Comparison of ENCODE assay signal across 22 cellular contexts in the genomic region with DNA sequence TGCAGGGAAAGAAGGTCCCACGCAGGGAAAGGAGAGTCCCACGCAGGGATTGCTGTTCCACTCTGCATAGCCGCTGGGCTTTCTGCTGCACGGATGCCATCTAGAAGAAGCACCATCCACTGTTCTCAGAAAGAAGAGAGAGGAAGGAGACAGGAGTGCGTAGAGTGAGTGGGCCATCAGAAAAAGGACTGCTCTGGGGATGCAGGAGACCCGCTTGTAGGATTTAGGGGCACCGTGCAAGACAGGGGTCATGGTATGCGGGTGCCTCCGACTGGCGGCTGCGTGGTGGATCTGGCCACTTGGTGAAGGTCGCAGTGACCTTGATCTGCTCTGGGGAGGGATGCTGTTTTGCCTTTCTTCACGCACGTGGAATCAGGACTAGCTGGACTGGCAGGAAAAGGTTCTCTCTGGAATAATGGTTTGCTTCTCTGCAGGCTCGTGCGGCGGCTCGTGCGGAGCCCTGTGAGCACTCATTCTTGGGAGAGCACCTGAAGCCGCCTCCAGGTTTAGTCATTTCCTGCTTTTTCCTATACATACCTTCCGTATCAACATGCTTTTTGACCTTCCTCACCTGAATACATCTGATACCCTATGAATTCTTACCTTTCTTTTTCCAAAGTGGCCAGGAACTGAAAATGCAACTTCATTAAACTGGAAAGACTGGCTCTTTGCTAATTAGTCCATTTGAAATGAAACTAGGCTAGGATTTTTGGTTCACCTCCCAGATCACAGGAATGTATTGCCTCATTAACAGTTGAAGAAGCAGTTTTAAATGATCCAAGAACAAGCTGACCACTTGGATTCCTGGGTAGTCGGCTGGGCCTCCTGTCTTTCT.
DNase-seq lines count a peak whose midpoint lies in the region; ATAC-seq and TF ChIP-seq lines count a peak whose summit lies in the region.
"Had no signal": no experiment of that assay in that cellular context is flagged by ENCODE, and none has a peak within 500 bp of the region (broad histone marks: within the 10 kb centered on the region; RNA-seq: fewer than 3 reads in every experiment).

No MANE protein-coding gene starts in this region.

- H3K9ac ChIP-seq in endodermal cell (ENCODE audit: extremely low read depth, low read length, poor library complexity, severe bottlenecking) = no peak overlapping the region
- H3K9ac ChIP-seq: BLaER1 had no signal

- H3K4me1 ChIP-seq in cardiac muscle cell (ENCODE audit: low read depth) (peaks cover 64% of the 10 kb centered on the region), endodermal cell (ENCODE audit: control insufficient read depth, insufficient read depth, low read length) (peaks cover 9% of the 10 kb centered on the region)
- H3K4me1 ChIP-seq: A549 had no signal

- H3K27me3 Mint-ChIP-seq in endodermal cell (ENCODE audit: insufficient read depth) = peaks cover 11% of the 10 kb centered on the region
- peaks cover 12% of the 10 kb centered on the region for H3K27me3 Mint-ChIP-seq in mesothelial cell of epicardium (ENCODE audit: low read depth)

- H3K4me3 Mint-ChIP-seq in endodermal cell (no peak overlapping the region), mesothelial cell of epicardium (no peak overlapping the region)
- H3K4me3 Mint-ChIP-seq: activated naive CD8-positive, alpha-beta T cell treated with anti-CD3 and anti-CD28 coated beads, Interleukin-2, amount 10 ng/mL, durations not matched to agents 7 days and 5 days; activated T-helper 17 cell treated with anti-CD3 and anti-CD28 coated beads, Interleukin-2, amount 50 U/mL, for 72 hours; dendritic cell treated with granulocyte-macrophage colony-stimulating factor and Interleukin-4, amounts not matched to agents 40 ng/mL and 50 ng/mL, for 4 days; T-helper 2 cell treated with Interferon-gamma antibody and Interleukin-4, amounts not matched to agents 5 μg/mL and 100 μg/mL, for 36 hours had no signal

- intact Hi-C loops in Right ventricle myocardium inferior (cut with DNase I) = no loop called here

- H3K4me3 ChIP-seq in cardiac muscle cell = no peak overlapping the region
- no peak overlapping the region for H3K4me3 ChIP-seq in endodermal cell (ENCODE audit: low read length)
- H3K4me3 ChIP-seq: A549, BLaER1, SJSA1 had no signal

- 93 to 96% methylated on average over 18 to 22 of the region's 22 CpGs for WGBS in endodermal cell (ENCODE audit: insufficient coverage in 1 of 2, insufficient read length in 1 of 2), 2 experiments

- in situ Hi-C loops in KBM-7 (cut with MboI; ENCODE audit: low pct_unique_long_range_greater_than_20kb, low sequenced_read_pairs) = no loop called here

- H3K4me1 Mint-ChIP-seq in endodermal cell (peaks cover 18% of the 10 kb centered on the region), mesothelial cell of epicardium (peaks cover 17% of the 10 kb centered on the region)

- H3K9me3 Mint-ChIP-seq in endodermal cell (no peaks in the 10 kb centered on the region), mesothelial cell of epicardium (no peaks in the 10 kb centered on the region)
- H3K9me3 Mint-ChIP-seq: activated naive CD8-positive, alpha-beta T cell treated with anti-CD3 and anti-CD28 coated beads, Interleukin-2, amount 10 ng/mL, durations not matched to agents 7 days and 5 days; activated T-helper 17 cell treated with anti-CD3 and anti-CD28 coated beads, Interleukin-2, amount 50 U/mL, for 72 hours; dendritic cell treated with granulocyte-macrophage colony-stimulating factor and Interleukin-4, amounts not matched to agents 40 ng/mL and 50 ng/mL, for 4 days; T-helper 2 cell treated with Interferon-gamma antibody and Interleukin-4, amounts not matched to agents 5 μg/mL and 100 μg/mL, for 36 hours had no signal

- peaks cover 10% of the 10 kb centered on the region for H3K36me3 Mint-ChIP-seq in endodermal cell (ENCODE audit: low read depth)
- H3K36me3 Mint-ChIP-seq in mesothelial cell of epicardium = peaks cover 2% of the 10 kb centered on the region

- peak overlapping the region; percentile 65 for H3K27ac Mint-ChIP-seq in endodermal cell
- H3K27ac Mint-ChIP-seq in mesothelial cell of epicardium = peak overlapping the region; percentile 23
- H3K27ac Mint-ChIP-seq: activated naive CD8-positive, alpha-beta T cell treated with anti-CD3 and anti-CD28 coated beads, Interleukin-2, amount 10 ng/mL, durations not matched to agents 7 days and 5 days; activated T-helper 17 cell treated with anti-CD3 and anti-CD28 coated beads, Interleukin-2, amount 50 U/mL, for 72 hours; dendritic cell treated with granulocyte-macrophage colony-stimulating factor and Interleukin-4, amounts not matched to agents 40 ng/mL and 50 ng/mL, for 4 days; T-helper 2 cell treated with Interferon-gamma antibody and Interleukin-4, amounts not matched to agents 5 μg/mL and 100 μg/mL, for 36 hours had no signal

- ATAC-seq in Right ventricle myocardium inferior = no peak
- ATAC-seq: activated T-helper 17 cell treated with anti-CD3 and anti-CD28 coated beads, Interleukin-2, amount 50 U/mL, for 72 hours; PC-3 had no signal

- H3K36me3 ChIP-seq in cardiac muscle cell (no peaks in the 10 kb centered on the region), endodermal cell (ENCODE audit: control insufficient read depth, insufficient read depth, low read length) (no peaks in the 10 kb centered on the region)
- H3K36me3 ChIP-seq: BLaER1, SJSA1 had no signal

- DNase-seq in cardiac muscle cell (ENCODE audit: low read depth in 1 of 2, low spot score in 1 of 2) (no peak), Right ventricle myocardium inferior (ENCODE audit: missing footprints) (no peak), endodermal cell (peak; percentile 77), mesothelial cell of epicardium (ENCODE audit: low spot score in 2 of 2, unreplicated experiment in 2 of 2) (no peak), NCI-H2196 (lab: John Stamatoyannopoulos, UW; ENCODE audit: unreplicated experiment) (no peak), NCI-H1417 (lab: John Stamatoyannopoulos, UW) (no peak), KBM-7 (no peak), SKM-1 treated with dmso at 0.1 percent for 144 hours (lab: John Stamatoyannopoulos, UW; ENCODE audit: unreplicated experiment) (no peak)
- DNase-seq: activated CD4-positive, CD25-positive, alpha-beta regulatory T cell; activated naive CD8-positive, alpha-beta T cell treated with anti-CD3 and anti-CD28 coated beads, Interleukin-2, amount 10 ng/mL, durations not matched to agents 7 days and 5 days; MM.1S; NCI-H187; NCI-H226; occipital lobe; PC-3; stimulated activated CD4-positive, alpha-beta T cell treated with anti-CD3 and anti-CD28 coated beads, Interleukin-2, amount 100 ng/mL, for 48 hours had no signal

- H3K9me3 ChIP-seq in cardiac muscle cell (ENCODE audit: low read depth) = no peaks in the 10 kb centered on the region
- no peaks in the 10 kb centered on the region for H3K9me3 ChIP-seq in endodermal cell (ENCODE audit: control insufficient read depth, low read length)
- H3K9me3 ChIP-seq: A549, BLaER1, SJSA1 had no signal

- H3K27me3 ChIP-seq in cardiac muscle cell (no peaks in the 10 kb centered on the region), endodermal cell (ENCODE audit: control insufficient read depth, insufficient read depth, low read length, poor library complexity, severe bottlenecking) (no peaks in the 10 kb centered on the region)
- H3K27me3 ChIP-seq: BLaER1, SJSA1 had no signal

- TF ChIP-seq CTCF in cardiac muscle cell (IDR thresholded peaks at IDR 0.05; ENCODE audit: low read depth, low read length) (no peak), endodermal cell (conservative IDR thresholded peaks at IDR 0.05) (no peak), mesothelial cell of epicardium (IDR thresholded peaks at IDR 0.05; ENCODE audit: unreplicated experiment) (no peak)

- H3K27ac ChIP-seq in cardiac muscle cell = peak overlapping the region; percentile 91
- H3K27ac ChIP-seq in endodermal cell (ENCODE audit: low read depth, low read length) = no peak overlapping the region
- H3K27ac ChIP-seq: A549, BLaER1, SJSA1 had no signal
